22 cellular contexts compared by ENCODE assay signal in the genomic region with DNA sequence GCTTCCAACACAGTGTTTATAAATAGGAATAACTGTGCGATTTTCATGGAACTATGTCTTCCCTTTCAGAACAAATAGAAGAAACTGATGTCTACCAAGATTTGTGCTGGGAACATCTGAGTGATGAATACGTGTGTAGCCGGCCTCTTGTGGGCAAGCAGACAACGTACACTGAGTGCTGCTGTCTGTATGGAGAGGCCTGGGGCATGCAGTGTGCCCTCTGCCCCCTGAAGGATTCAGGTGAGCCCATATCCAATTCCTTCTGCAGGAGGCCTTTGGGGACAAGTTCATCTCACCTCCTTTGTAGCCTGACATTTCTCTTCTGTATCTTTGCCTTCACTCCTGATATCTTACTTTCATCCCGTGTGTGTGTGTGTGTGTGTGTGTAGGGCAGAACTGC.
DNase-seq lines count a peak whose midpoint lies in the region; ATAC-seq and TF ChIP-seq lines count a peak whose summit lies in the region.
"Had no signal": no experiment of that assay in that cellular context is flagged by ENCODE, and none has a peak within 500 bp of the region (broad histone marks: within the 10 kb centered on the region; RNA-seq: fewer than 3 reads in every experiment).

No MANE protein-coding gene starts in this region.

- no peak overlapping the region for H3K4me2 ChIP-seq in SK-N-SH
- H3K4me2 ChIP-seq: A549, BLaER1, GM23338 had no signal

- H3K79me2 ChIP-seq in SK-N-SH (ENCODE audit: insufficient read depth) = peaks cover 7% of the 10 kb centered on the region; the same call in 1 of the 2 replicates

- WGBS in SK-N-SH (ENCODE audit: low lambda C conversion rate) = 64% methylated on average over 5 of the region's 5 CpGs
- WGBS in prostate gland = 56% methylated on average over 5 of the region's 5 CpGs

- TF ChIP-seq RAD21 in SK-N-SH (IDR thresholded peaks at IDR 0.05; ENCODE audit: low read length) = no peak

- H3K9ac ChIP-seq in SK-N-SH = no peak overlapping the region
- H3K9ac ChIP-seq: BLaER1 had no signal

- no peak for DNase-seq in SK-N-SH
- no peak for DNase-seq in coronary artery (ENCODE audit: low spot score)
- no peak for DNase-seq in left ventricle myocardium superior
- no peak for DNase-seq in thoracic aorta (ENCODE audit: low spot score)
- no peak for DNase-seq in NCI-H2081 (lab: John Stamatoyannopoulos, UW)
- DNase-seq in prostate gland (ENCODE audit: low spot score) = no peak
- DNase-seq in NOMO-1 treated with DMSO at 0.1 percent for 48 hours (lab: John Stamatoyannopoulos, UW; ENCODE audit: unreplicated experiment) = no peak
- DNase-seq: CD4-positive, alpha-beta memory T cell; DMS153; GDM1; HCEC 1CT; MM.1S; NCI-H1092; NCI-H146; NCI-H2029 treated with DMSO at 0.1 percent for 48 hours; NCI-H774; OCI-M1; SIG-M5 had no signal

- no peak overlapping the region for H2AFZ ChIP-seq in SK-N-SH (ENCODE audit: low read depth)
- H2AFZ ChIP-seq: GM23338 had no signal

- no peak for TF ChIP-seq POLR2A in prostate gland (IDR thresholded peaks at IDR 0.05)

- TF ChIP-seq EP300 in SK-N-SH (IDR thresholded peaks at IDR 0.05; ENCODE audit: borderline replicate concordance in 1 of 2, low read depth in 1 of 2, low read length in 1 of 2) = no peak

- H3K4me3 ChIP-seq in SK-N-SH (ENCODE audit: low read depth in 2 of 2, low read length in 1 of 2) (no peak overlapping the region), coronary artery (no peak overlapping the region), thoracic aorta (no peak overlapping the region), prostate gland (no peak overlapping the region)
- H3K4me3 ChIP-seq: A549, BLaER1, GM12878, GM23338 had no signal

- peaks cover 44 to 88% of the 10 kb centered on the region in 2 experiments for H3K36me3 ChIP-seq in SK-N-SH (replicated peaks in 1 of 2; ENCODE audit: control insufficient read depth in 1 of 2, insufficient read depth in 2 of 2, low read length in 1 of 2)
- peaks cover 30% of the 10 kb centered on the region for H3K36me3 ChIP-seq in thoracic aorta
- no peaks in the 10 kb centered on the region for H3K36me3 ChIP-seq in prostate gland
- H3K36me3 ChIP-seq: BLaER1 had no signal

- H4K20me1 ChIP-seq in SK-N-SH (ENCODE audit: insufficient read depth) = no peaks in the 10 kb centered on the region
- H4K20me1 ChIP-seq: BLaER1 had no signal

- CTCF ChIA-PET in SK-N-SH (lab: Yijun Ruan, JAX) = interaction anchor here (0.8 kb wide), 1 partner anchor 593 kb away, joined by 3 read pairs; no protein-coding TSS in a partner anchor

- intact Hi-C loops in left ventricle myocardium superior (cut with micrococcal nuclease) (no loop called here), prostate gland (cut with DNase I) (loop anchor here (10.0 kb wide), 2 partner anchors 90 to 420 kb away; a partner anchor contains a TSS)

- H3K27ac ChIP-seq in SK-N-SH (ENCODE audit: low read depth in 2 of 2, low read length in 1 of 2) (peak overlapping the region; percentile 77 to 85; a peak in 3 of 4 replicates), coronary artery (peak overlapping the region; percentile 74 to 90), thoracic aorta (peak overlapping the region; percentile 82 to 83), prostate gland (no peak overlapping the region)
- H3K27ac ChIP-seq: A549, BLaER1 had no signal

- H3K9me2 ChIP-seq in SK-N-SH = no peaks in the 10 kb centered on the region

- H3K4me1 ChIP-seq in SK-N-SH (ENCODE audit: control insufficient read depth in 1 of 2, insufficient read depth in 2 of 2, low read depth in 1 of 2, low read length in 1 of 2) (peaks cover 0 to 26% of the 10 kb centered on the region in 2 experiments; a peak in 3 of 4 replicates), thoracic aorta (ENCODE audit: control insufficient read depth in 1 of 2, low read depth in 2 of 2) (peaks cover 22 to 65% of the 10 kb centered on the region in 2 donors), prostate gland (replicated peaks) (no peaks in the 10 kb centered on the region)
- H3K4me1 ChIP-seq: BLaER1 had no signal

- H3K9me3 ChIP-seq in SK-N-SH (no peaks in the 10 kb centered on the region), thoracic aorta (no peaks in the 10 kb centered on the region), prostate gland (no peaks in the 10 kb centered on the region)
- H3K9me3 ChIP-seq: A549, BLaER1 had no signal

- H3F3A ChIP-seq in SK-N-SH (replicated peaks; ENCODE audit: insufficient read depth) = peaks cover 31% of the 10 kb centered on the region

- POLR2A ChIA-PET in SK-N-SH (lab: Yijun Ruan, JAX) = no interaction called here

- TF ChIP-seq CTCF in SK-N-SH (IDR thresholded peaks at IDR 0.05) = no peak
- no peak for TF ChIP-seq CTCF in coronary artery (IDR thresholded peaks at IDR 0.05)
- no peak for TF ChIP-seq CTCF in thoracic aorta (IDR thresholded peaks at IDR 0.05)
- no peak for TF ChIP-seq CTCF in prostate gland (IDR thresholded peaks at IDR 0.05)

- H3K27me3 ChIP-seq in SK-N-SH (ENCODE audit: insufficient read depth) (no peaks in the 10 kb centered on the region), thoracic aorta (replicated peaks; ENCODE audit: insufficient read depth) (no peaks in the 10 kb centered on the region), prostate gland (replicated peaks; ENCODE audit: insufficient read depth) (no peaks in the 10 kb centered on the region)
- H3K27me3 ChIP-seq: BLaER1 had no signal

- ATAC-seq in left ventricle myocardium superior (peak; percentile 44), thoracic aorta (ENCODE audit: insufficient number of reproducible peaks, low FRiP score, low read depth) (no peak)
- ATAC-seq: A549, GM12878, GM23338 had no signal

TF ChIP-seq in SK-N-SH, 30 proteins besides CTCF, POLR2A, EP300 and RAD21:
- TF ChIP-seq RCOR1 (IDR thresholded peaks at IDR 0.05; ENCODE audit: low read length) (no peak), ELF1 (IDR thresholded peaks at IDR 0.05) (no peak), EZH2phosphoT487 (IDR thresholded peaks at IDR 0.05; ENCODE audit: borderline replicate concordance, low read depth) (no peak)

Comparison
In these comparisons a context has a peak if more than half of its experiments do, and no peak if none do; other contexts are left out.
1. H3K27ac ChIP-seq: peak in SK-N-SH (2 of 2), coronary artery (2 of 2) and thoracic aorta (2 of 2); none in prostate gland (0 of 2).